Comparison of ENCODE assay signal across 13 cellular contexts in the genomic region with DNA sequence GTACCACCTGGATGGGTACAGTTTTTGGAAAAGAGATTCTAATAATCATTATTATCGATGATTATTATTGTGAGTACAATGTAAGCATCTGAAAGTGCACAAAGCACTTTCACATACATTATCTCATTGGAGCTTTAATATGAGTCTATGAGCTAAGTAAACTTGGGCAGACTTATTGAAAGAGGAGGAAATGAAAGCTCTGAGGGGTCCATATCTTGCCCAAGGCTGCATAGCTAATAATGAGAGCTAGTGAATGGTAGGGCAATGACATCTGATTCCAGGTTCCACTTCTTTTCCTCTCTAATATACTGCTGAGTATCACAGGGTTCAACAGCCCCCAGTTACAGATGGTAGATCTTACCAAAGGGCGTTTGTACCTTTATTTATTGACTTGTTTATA. TPM values are rescaled to one million over a fixed set of nuclear protein-coding genes. Genes with fewer than 3 reads are reported as not detected.
"Had no signal": no experiment of that assay in that cellular context is flagged by ENCODE, and none has a peak within 500 bp of the region (broad histone marks: within the 10 kb centered on the region; RNA-seq: fewer than 3 reads in every experiment).

No MANE protein-coding gene starts in this region.

- H2AFZ ChIP-seq: neural progenitor cell had no signal

- H3K9ac ChIP-seq: neural progenitor cell had no signal

- ATAC-seq: activated T-cell treated with anti-CD3 and anti-CD28 coated beads, Interleukin-2, amount 50 U/mL, for 4 hours; effector memory CD8-positive, alpha-beta T cell; gastroesophageal sphincter; stimulated activated naive CD8-positive, alpha-beta T cell treated with anti-CD3 and anti-CD28 coated beads, Interleukin-15, amount 100 ng/mL, for 72 hours had no signal

- H3K4me2 ChIP-seq: neural progenitor cell had no signal

- H3K4me1 ChIP-seq: gastroesophageal sphincter, left ventricle myocardium inferior had no signal

- H3K9me3 ChIP-seq: gastroesophageal sphincter, left ventricle myocardium inferior, ovary had no signal

- H3K4me3 ChIP-seq: gastroesophageal sphincter, left ventricle myocardium inferior, neural progenitor cell, ovary had no signal

- H3K36me3 ChIP-seq: brain microvascular endothelial cell, gastroesophageal sphincter, left ventricle myocardium inferior, neural progenitor cell, ovary had no signal

- DNase-seq: activated effector memory CD4-positive, alpha-beta T cell treated with anti-CD3 and anti-CD28 coated beads, Interleukin-2, amount 50 U/mL, for 16 hours; activated T-cell treated with anti-CD3 and anti-CD28 coated beads, Interleukin-2, amount 50 U/mL, for 4 hours; brain microvascular endothelial cell; effector memory CD8-positive, alpha-beta T cell; left ventricle myocardium inferior; ovary; stimulated activated CD4-positive, alpha-beta T cell treated with anti-CD3 and anti-CD28 coated beads, Interleukin-12 subunit alpha, Interleukin-12 subunit beta, amount 100 ng/mL, for 4 hours; stimulated activated CD4-positive, alpha-beta T cell treated with anti-CD3 and anti-CD28 coated beads, Interleukin-2, amount 100 ng/mL, for 48 hours; stimulated activated naive CD8-positive, alpha-beta T cell treated with anti-CD3 and anti-CD28 coated beads, Interleukin-15, amount 100 ng/mL, for 72 hours had no signal

- H3K27ac ChIP-seq: brain microvascular endothelial cell, gastroesophageal sphincter, left ventricle myocardium inferior, neural progenitor cell, ovary had no signal

- H3K27me3 ChIP-seq: brain microvascular endothelial cell, gastroesophageal sphincter, neural progenitor cell, ovary had no signal

RNA-seq across cellular contexts. Expression of gene TIMD4, which starts 26.1 kb away (rescaled TPM):
- total RNA-seq: left ventricle myocardium inferior, mesenteric fat pad, ovary had no signal
- polyA plus RNA-seq: keratinocyte had no signal
